Comparison of ENCODE assay signal across 17 cellular contexts in the genomic region with DNA sequence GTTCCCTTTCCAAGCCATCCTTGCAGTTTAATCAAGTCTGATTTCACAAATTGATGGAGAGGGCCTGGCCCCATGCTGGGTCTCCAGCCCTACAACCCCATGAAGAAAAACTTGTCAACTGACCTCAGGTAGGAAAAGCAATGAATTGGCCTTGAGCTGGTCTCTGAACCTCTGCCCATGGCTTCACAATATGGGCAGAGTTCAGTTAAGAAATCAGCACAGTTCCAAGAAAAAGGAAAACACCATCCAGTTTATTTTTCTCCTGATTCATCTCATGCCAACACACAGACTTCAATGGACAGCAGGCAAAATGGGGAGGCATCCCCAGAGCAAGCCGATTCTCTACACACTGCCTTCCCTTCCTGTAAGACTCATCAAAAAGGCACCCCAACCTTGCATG. TPM values are rescaled to one million over a fixed set of nuclear protein-coding genes. Genes with fewer than 3 reads are reported as not detected.
DNase-seq lines count a peak whose midpoint lies in the region; ATAC-seq and TF ChIP-seq lines count a peak whose summit lies in the region.
"Had no signal": no experiment of that assay in that cellular context is flagged by ENCODE, and none has a peak within 500 bp of the region (broad histone marks: within the 10 kb centered on the region; RNA-seq: fewer than 3 reads in every experiment).

No MANE protein-coding gene starts in this region.

- ATAC-seq in HG03442 (IDR thresholded peaks at IDR 0.05; ENCODE audit: unreplicated experiment) (no peak), HG03280 (IDR thresholded peaks at IDR 0.05; ENCODE audit: unreplicated experiment) (no peak)
- ATAC-seq: GM23338, HCT116 had no signal

- H3K9me3 Mint-ChIP-seq in nephron progenitor cell = peaks cover 48% of the 10 kb centered on the region
- H3K9me3 Mint-ChIP-seq: CD4-positive, alpha-beta T cell; GM23338 had no signal

- H3K9me3 ChIP-seq in liver (ENCODE audit: control insufficient read depth in 4 of 4, low read length in 3 of 4) (no peaks in the 10 kb centered on the region), subcutaneous abdominal adipose tissue (ENCODE audit: control insufficient read depth in 5 of 5, low read length in 5 of 5) (no peaks in the 10 kb centered on the region)
- H3K9me3 ChIP-seq: Caco-2 had no signal

- H3K36me3 ChIP-seq in liver (ENCODE audit: control insufficient read depth in 4 of 4, insufficient read depth in 3 of 4, low read depth in 1 of 4, low read length in 3 of 4) = no peaks in the 10 kb centered on the region
- no peaks in the 10 kb centered on the region for H3K36me3 ChIP-seq in subcutaneous abdominal adipose tissue (ENCODE audit: control insufficient read depth in 5 of 5, insufficient read depth in 5 of 5, low read length in 5 of 5)

- peaks cover 0 to 44% (median 31%) of the 10 kb centered on the region in 4 donors for H3K4me1 ChIP-seq in liver (ENCODE audit: control insufficient read depth in 4 of 4, insufficient read depth in 4 of 4, low read length in 3 of 4)
- H3K4me1 ChIP-seq in subcutaneous abdominal adipose tissue (ENCODE audit: control insufficient read depth in 5 of 5, insufficient read depth in 5 of 5, low read length in 5 of 5) = peaks cover 0 to 33% (median 15%) of the 10 kb centered on the region in 5 donors

- H3K27me3 ChIP-seq in liver (ENCODE audit: control insufficient read depth in 4 of 4, insufficient read depth in 4 of 4, low read length in 3 of 4) = peaks cover 0 to 3% (median 0%) of the 10 kb centered on the region in 4 donors
- H3K27me3 ChIP-seq in subcutaneous abdominal adipose tissue (ENCODE audit: control insufficient read depth in 5 of 5, insufficient read depth in 4 of 5, low read length in 5 of 5) = peaks cover 0 to 21% (median 5%) of the 10 kb centered on the region in 5 donors

- no peak for TF ChIP-seq CTCF in liver (IDR thresholded peaks at IDR 0.05; ENCODE audit: low read depth, low read length, missing input control)
- TF ChIP-seq CTCF in nephron progenitor cell (IDR thresholded peaks at IDR 0.05) = no peak

- WGBS in liver = 28% methylated on average over 1 of the region's 1 CpG

- peaks cover 19% of the 10 kb centered on the region for H3K27me3 Mint-ChIP-seq in nephron progenitor cell (ENCODE audit: low read depth, poor library complexity)
- H3K27me3 Mint-ChIP-seq: CD4-positive, alpha-beta T cell had no signal

- TF ChIP-seq RAD21 in liver (IDR thresholded peaks at IDR 0.05) = peak in 1 of 2 donors; percentile 49

- no peak overlapping the region for H3K4me3 Mint-ChIP-seq in nephron progenitor cell
- H3K4me3 Mint-ChIP-seq: CD4-positive, alpha-beta T cell; GM23338 had no signal

- DNase-seq in HCEC 1CT (peak; percentile 16), NCI-H226 (peak; percentile 7), nephron progenitor cell (no peak), NCI-H526 (lab: John Stamatoyannopoulos, UW) (no peak)
- DNase-seq: AML-193; Caco-2; CD4-positive, alpha-beta T cell; GF-D8 had no signal

- no peaks in the 10 kb centered on the region for H3K36me3 Mint-ChIP-seq in nephron progenitor cell (ENCODE audit: low read depth)

- H3K27ac ChIP-seq in liver (ENCODE audit: low read depth in 1 of 2, low read length in 2 of 2) (peak overlapping the region; percentile 78 to 95), subcutaneous abdominal adipose tissue (ENCODE audit: low read depth, low read length) (peak overlapping the region; percentile 91)
- H3K27ac ChIP-seq: C4-2B, KMS-11 had no signal

- H3K4me3 ChIP-seq in liver (ENCODE audit: low read depth in 1 of 3, low read length in 3 of 3) (peak overlapping the region in 2 of 3 donors; percentile 36 to 41), subcutaneous abdominal adipose tissue (ENCODE audit: low read depth in 1 of 5, low read length in 5 of 5) (no peak overlapping the region)
- H3K4me3 ChIP-seq: GM23338 had no signal

- H3K27ac Mint-ChIP-seq in nephron progenitor cell = no peak overlapping the region
- H3K27ac Mint-ChIP-seq: CD4-positive, alpha-beta T cell; GM23338 had no signal

- peaks cover 69% of the 10 kb centered on the region for H3K4me1 Mint-ChIP-seq in nephron progenitor cell

- H3K9ac ChIP-seq in liver (ENCODE audit: low read depth in 1 of 2, low read length in 2 of 2) = peak overlapping the region in 1 of 2 donors; percentile 8
- H3K9ac ChIP-seq in subcutaneous abdominal adipose tissue (ENCODE audit: low read length in 5 of 5) = no peak overlapping the region
- H3K9ac ChIP-seq: KMS-11 had no signal

TF ChIP-seq in liver, 16 proteins besides CTCF, POLR2A, EP300 and RAD21:
- TF ChIP-seq, protein P1, sequence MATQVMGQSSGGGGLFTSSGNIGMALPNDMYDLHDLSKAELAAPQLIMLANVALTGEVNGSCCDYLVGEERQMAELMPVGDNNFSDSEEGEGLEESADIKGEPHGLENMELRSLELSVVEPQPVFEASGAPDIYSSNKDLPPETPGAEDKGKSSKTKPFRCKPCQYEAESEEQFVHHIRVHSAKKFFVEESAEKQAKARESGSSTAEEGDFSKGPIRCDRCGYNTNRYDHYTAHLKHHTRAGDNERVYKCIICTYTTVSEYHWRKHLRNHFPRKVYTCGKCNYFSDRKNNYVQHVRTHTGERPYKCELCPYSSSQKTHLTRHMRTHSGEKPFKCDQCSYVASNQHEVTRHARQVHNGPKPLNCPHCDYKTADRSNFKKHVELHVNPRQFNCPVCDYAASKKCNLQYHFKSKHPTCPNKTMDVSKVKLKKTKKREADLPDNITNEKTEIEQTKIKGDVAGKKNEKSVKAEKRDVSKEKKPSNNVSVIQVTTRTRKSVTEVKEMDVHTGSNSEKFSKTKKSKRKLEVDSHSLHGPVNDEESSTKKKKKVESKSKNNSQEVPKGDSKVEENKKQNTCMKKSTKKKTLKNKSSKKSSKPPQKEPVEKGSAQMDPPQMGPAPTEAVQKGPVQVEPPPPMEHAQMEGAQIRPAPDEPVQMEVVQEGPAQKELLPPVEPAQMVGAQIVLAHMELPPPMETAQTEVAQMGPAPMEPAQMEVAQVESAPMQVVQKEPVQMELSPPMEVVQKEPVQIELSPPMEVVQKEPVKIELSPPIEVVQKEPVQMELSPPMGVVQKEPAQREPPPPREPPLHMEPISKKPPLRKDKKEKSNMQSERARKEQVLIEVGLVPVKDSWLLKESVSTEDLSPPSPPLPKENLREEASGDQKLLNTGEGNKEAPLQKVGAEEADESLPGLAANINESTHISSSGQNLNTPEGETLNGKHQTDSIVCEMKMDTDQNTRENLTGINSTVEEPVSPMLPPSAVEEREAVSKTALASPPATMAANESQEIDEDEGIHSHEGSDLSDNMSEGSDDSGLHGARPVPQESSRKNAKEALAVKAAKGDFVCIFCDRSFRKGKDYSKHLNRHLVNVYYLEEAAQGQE (IDR thresholded peaks at IDR 0.05) = peak; percentile 46
- TF ChIP-seq HNF4A (conservative IDR thresholded peaks at IDR 0.05) (peak; percentile 91 to 92), SP1 (IDR thresholded peaks at IDR 0.05) (peak; percentile 77), NR2F2 (IDR thresholded peaks at IDR 0.05) (no peak), RXRA (IDR thresholded peaks at IDR 0.05) (peak; percentile 78 to 83), TAF1 (conservative IDR thresholded peaks at IDR 0.05) (peak; percentile 13), FOXA2 (IDR thresholded peaks at IDR 0.05) (no peak), HNF4G (IDR thresholded peaks at IDR 0.05) (peak; percentile 70), GABPA (IDR thresholded peaks at IDR 0.05 in 1 of 2, conservative IDR thresholded peaks at IDR 0.05 in 1 of 2) (no peak), JUND (IDR thresholded peaks at IDR 0.05) (peak in 1 of 2 donors; percentile 44), YY1 (IDR thresholded peaks at IDR 0.05) (peak; percentile 61), EGR1 (IDR thresholded peaks at IDR 0.05; ENCODE audit: low read depth in 2 of 2) (peak in 1 of 2 donors; percentile 35), FOXA1 (IDR thresholded peaks at IDR 0.05) (no peak)
- TF ChIP-seq, protein P2, sequence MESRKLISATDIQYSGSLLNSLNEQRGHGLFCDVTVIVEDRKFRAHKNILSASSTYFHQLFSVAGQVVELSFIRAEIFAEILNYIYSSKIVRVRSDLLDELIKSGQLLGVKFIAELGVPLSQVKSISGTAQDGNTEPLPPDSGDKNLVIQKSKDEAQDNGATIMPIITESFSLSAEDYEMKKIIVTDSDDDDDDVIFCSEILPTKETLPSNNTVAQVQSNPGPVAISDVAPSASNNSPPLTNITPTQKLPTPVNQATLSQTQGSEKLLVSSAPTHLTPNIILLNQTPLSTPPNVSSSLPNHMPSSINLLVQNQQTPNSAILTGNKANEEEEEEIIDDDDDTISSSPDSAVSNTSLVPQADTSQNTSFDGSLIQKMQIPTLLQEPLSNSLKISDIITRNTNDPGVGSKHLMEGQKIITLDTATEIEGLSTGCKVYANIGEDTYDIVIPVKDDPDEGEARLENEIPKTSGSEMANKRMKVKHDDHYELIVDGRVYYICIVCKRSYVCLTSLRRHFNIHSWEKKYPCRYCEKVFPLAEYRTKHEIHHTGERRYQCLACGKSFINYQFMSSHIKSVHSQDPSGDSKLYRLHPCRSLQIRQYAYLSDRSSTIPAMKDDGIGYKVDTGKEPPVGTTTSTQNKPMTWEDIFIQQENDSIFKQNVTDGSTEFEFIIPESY (IDR thresholded peaks at IDR 0.05) = peak; percentile 64
- TF ChIP-seq, protein P3, sequence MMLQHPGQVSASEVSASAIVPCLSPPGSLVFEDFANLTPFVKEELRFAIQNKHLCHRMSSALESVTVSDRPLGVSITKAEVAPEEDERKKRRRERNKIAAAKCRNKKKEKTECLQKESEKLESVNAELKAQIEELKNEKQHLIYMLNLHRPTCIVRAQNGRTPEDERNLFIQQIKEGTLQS (IDR thresholded peaks at IDR 0.05) = no peak
- TF ChIP-seq, protein P4, sequence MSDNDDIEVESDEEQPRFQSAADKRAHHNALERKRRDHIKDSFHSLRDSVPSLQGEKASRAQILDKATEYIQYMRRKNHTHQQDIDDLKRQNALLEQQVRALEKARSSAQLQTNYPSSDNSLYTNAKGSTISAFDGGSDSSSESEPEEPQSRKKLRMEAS (IDR thresholded peaks at IDR 0.05) = peak; percentile 65

RNA-seq across cellular contexts. Expression of a gene that starts 3.3 kb away (rescaled TPM):
- 1 to 10 TPM in 1 of 2 donors, not detected in 1; 1.2 TPM for total RNA-seq in liver
- polyA plus RNA-seq in liver = 1 to 10 TPM; 3.0 TPM
- total RNA-seq: Caco-2; CD4-positive, alpha-beta T cell; GM23338 had no signal
- polyA plus RNA-seq: GM23338 had no signal

RNA-seq across cellular contexts. Expression of a gene that starts 20.4 kb away (rescaled TPM):
- 10 to 100 TPM in 1 of 2 donors, under 1 TPM in 1; 0.37 to 19.7 TPM for total RNA-seq in liver
- polyA plus RNA-seq in liver = 10 to 100 TPM; 21.7 to 25.5 TPM
- total RNA-seq: CD4-positive, alpha-beta T cell; GM23338 had no signal
- polyA plus RNA-seq: BJ, GM23338 had no signal

Comparison
In these comparisons a context has a peak if more than half of its experiments do, and no peak if none do; other contexts are left out.
1. DNase-seq: peak in HCEC 1CT (single experiment) and NCI-H226 (single experiment); none in nephron progenitor cell (single experiment) and NCI-H526 (0 of 2).
2. H3K4me3 ChIP-seq: peak in liver (2 of 3); none in subcutaneous abdominal adipose tissue (0 of 5).